In the genomic region with DNA sequence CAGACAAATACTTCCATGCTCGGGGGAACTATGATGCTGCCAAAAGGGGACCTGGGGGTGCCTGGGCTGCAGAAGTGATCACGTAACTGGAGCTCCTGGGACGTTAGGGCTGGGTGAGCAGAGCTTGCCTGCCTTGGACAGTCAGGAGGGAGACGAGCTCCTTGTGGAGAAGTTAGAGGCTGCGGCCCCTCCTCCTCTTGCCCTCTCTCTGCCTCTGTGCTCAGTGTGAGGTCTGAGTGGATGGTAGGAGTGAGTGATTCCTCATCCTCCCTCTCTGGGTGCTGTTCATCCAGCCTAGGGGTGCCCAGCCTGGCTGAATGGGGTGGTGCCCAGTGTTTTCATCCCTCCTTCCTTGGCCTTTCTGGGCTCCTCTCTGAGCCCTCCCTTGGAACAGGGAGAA, we compare ENCODE assay signal across 4 cellular contexts. TPM values are rescaled to one million over a fixed set of nuclear protein-coding genes. Genes with fewer than 3 reads are reported as not detected.
"Had no signal": no experiment of that assay in that cellular context is flagged by ENCODE, and none has a peak within 500 bp of the region (broad histone marks: within the 10 kb centered on the region; RNA-seq: fewer than 3 reads in every experiment).

No MANE protein-coding gene starts in this region.

RNA-seq across cellular contexts. Expression of gene SAA1, which starts 3.2 kb away (rescaled TPM):
- total RNA-seq: H4, H7, HT-29 had no signal
- polyA plus RNA-seq: IgD-negative memory B cell had no signal

RNA-seq across cellular contexts. Expression of gene SAA2, which starts 20.8 kb away (rescaled TPM):
- total RNA-seq: H4, H7, HT-29 had no signal

RNA-seq across cellular contexts. Expression of gene SAA4, which starts 32.6 kb away (rescaled TPM):
- total RNA-seq: H4, H7, HT-29 had no signal
- polyA plus RNA-seq: IgD-negative memory B cell had no signal
